In genomic region chr21:24205317-24205716, GRCh38 we compare ENCODE assay signal across 23 cellular contexts.
"Had no signal": no experiment of that assay in that cellular context is flagged by ENCODE, and none has a peak within 500 bp of the region (broad histone marks: within the 10 kb centered on the region; RNA-seq: fewer than 3 reads in every experiment).

No MANE protein-coding gene starts in this region.

- H3K27me3 ChIP-seq: esophagus squamous epithelium, gastrocnemius medialis, heart right ventricle, left lung had no signal

- H3K4me3 ChIP-seq: esophagus squamous epithelium, gastrocnemius medialis, heart right ventricle, left lung, lower lobe of right lung, mucosa of descending colon had no signal

- H3K27me3 Mint-ChIP-seq: dendritic cell treated with granulocyte-macrophage colony-stimulating factor and Interleukin-4, amounts not matched to agents 40 ng/mL and 50 ng/mL, for 4 days; effector memory CD8-positive, alpha-beta T cell had no signal

- H3K4me1 Mint-ChIP-seq: endodermal cell; mesothelial cell of epicardium; naive B cell; naive thymus-derived CD8-positive, alpha-beta T cell had no signal

- DNase-seq: effector CD8-positive, alpha-beta T cell; effector memory CD8-positive, alpha-beta T cell; endodermal cell; erythroblast; esophagus squamous epithelium; foreskin fibroblast; foreskin melanocyte; gastrocnemius medialis; glutamatergic neuron; head of caudate nucleus; heart right ventricle; hippocampal formation; left cardiac atrium; left lung; left ventricle myocardium superior; lower lobe of right lung; mesenchymal stem cell; mucosa of descending colon; naive B cell; naive thymus-derived CD8-positive, alpha-beta T cell had no signal

- H3K36me3 ChIP-seq: esophagus squamous epithelium, gastrocnemius medialis, heart right ventricle, left lung, lower lobe of right lung had no signal

- H3K36me3 Mint-ChIP-seq: mesothelial cell of epicardium; naive B cell; naive thymus-derived CD8-positive, alpha-beta T cell had no signal

- H3K4me3 Mint-ChIP-seq: dendritic cell treated with granulocyte-macrophage colony-stimulating factor and Interleukin-4, amounts not matched to agents 40 ng/mL and 50 ng/mL, for 4 days; effector memory CD8-positive, alpha-beta T cell; endodermal cell; mesothelial cell of epicardium; naive B cell; naive thymus-derived CD8-positive, alpha-beta T cell had no signal

- H3K4me1 ChIP-seq: esophagus squamous epithelium, gastrocnemius medialis, heart right ventricle, left lung, lower lobe of right lung had no signal

- H3K27ac ChIP-seq: epithelial cell of prostate, esophagus squamous epithelium, gastrocnemius medialis, heart right ventricle, left lung, lower lobe of right lung had no signal

- H3K27ac Mint-ChIP-seq: dendritic cell treated with granulocyte-macrophage colony-stimulating factor and Interleukin-4, amounts not matched to agents 40 ng/mL and 50 ng/mL, for 4 days; effector memory CD8-positive, alpha-beta T cell; endodermal cell; mesothelial cell of epicardium; naive B cell; naive thymus-derived CD8-positive, alpha-beta T cell had no signal

- H3K9me3 ChIP-seq: gastrocnemius medialis, lower lobe of right lung had no signal
